9 cellular contexts compared by ENCODE assay signal in the genomic region with DNA sequence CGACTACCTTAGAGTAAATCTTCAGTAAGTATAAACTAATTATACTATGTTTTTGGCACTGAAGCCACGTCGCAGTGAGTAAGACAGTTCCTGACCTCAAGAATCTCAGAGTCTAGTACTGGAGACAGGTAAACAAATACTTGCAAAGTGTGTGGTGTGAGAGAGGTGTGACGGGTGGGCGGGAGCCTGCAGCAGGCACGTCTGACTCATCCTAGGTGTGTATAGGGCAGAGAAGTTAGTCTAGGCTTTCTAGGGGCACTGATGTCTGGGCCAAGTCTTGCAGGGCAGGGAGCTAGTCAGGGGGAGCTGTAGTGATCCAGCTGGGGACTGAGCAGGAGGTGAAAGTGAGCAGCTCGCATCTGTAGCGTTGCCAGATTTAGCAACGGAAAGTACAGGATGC. TPM values are rescaled to one million over a fixed set of nuclear protein-coding genes. Genes with fewer than 3 reads are reported as not detected.
DNase-seq lines count a peak whose midpoint lies in the region; ATAC-seq and TF ChIP-seq lines count a peak whose summit lies in the region.
"Had no signal": no experiment of that assay in that cellular context is flagged by ENCODE, and none has a peak within 500 bp of the region (broad histone marks: within the 10 kb centered on the region; RNA-seq: fewer than 3 reads in every experiment).

No MANE protein-coding gene starts in this region.

- H3K36me3 ChIP-seq in lower lobe of right lung = no peaks in the 10 kb centered on the region
- H3K36me3 ChIP-seq in stomach = no peaks in the 10 kb centered on the region

- H3K36me3 Mint-ChIP-seq in nephron progenitor cell (ENCODE audit: low read depth) = no peaks in the 10 kb centered on the region

- TF ChIP-seq POLR2A in stomach (IDR thresholded peaks at IDR 0.05) = no peak

- H3K9me3 Mint-ChIP-seq in nephron progenitor cell = peaks cover 18% of the 10 kb centered on the region

- H3K4me3 Mint-ChIP-seq in nephron progenitor cell = no peak overlapping the region

- H3K27me3 Mint-ChIP-seq in nephron progenitor cell (ENCODE audit: low read depth, poor library complexity) = peaks cover 62% of the 10 kb centered on the region

- TF ChIP-seq EP300 in stomach (IDR thresholded peaks at IDR 0.05) = no peak

- H3K27ac Mint-ChIP-seq in nephron progenitor cell = no peak overlapping the region

- TF ChIP-seq CTCF in lower lobe of right lung (IDR thresholded peaks at IDR 0.05) (no peak), stomach (IDR thresholded peaks at IDR 0.05) (no peak), nephron progenitor cell (IDR thresholded peaks at IDR 0.05) (no peak)

- intact Hi-C loops in lower lobe of right lung (cut with DNase I) = no loop called here
- intact Hi-C loops in stomach (cut with DNase I; ENCODE audit: low total_unique reads) = no loop called here

- WGBS in stomach, 5 donors = 41 to 53% (median 48%) methylated on average over 9 of the region's 9 CpGs

- H3K4me1 ChIP-seq in lower lobe of right lung (peaks cover 17% of the 10 kb centered on the region), stomach (peaks cover 17 to 26% (median 24%) of the 10 kb centered on the region in 4 donors)

- H3K9me3 ChIP-seq in lower lobe of right lung (peaks cover under 1% of the 10 kb centered on the region), stomach (peaks cover 0 to 18% (median 7%) of the 10 kb centered on the region in 4 donors)

- H3K4me1 Mint-ChIP-seq in nephron progenitor cell = peaks cover 11% of the 10 kb centered on the region

- peaks cover 13% of the 10 kb centered on the region for H3K27me3 ChIP-seq in lower lobe of right lung (ENCODE audit: low read depth)
- peaks cover 0 to 48% (median 14%) of the 10 kb centered on the region in 3 donors for H3K27me3 ChIP-seq in stomach

- H3K27ac ChIP-seq in lower lobe of right lung (no peak overlapping the region), stomach (no peak overlapping the region)
- H3K27ac ChIP-seq: VCaP had no signal

- ATAC-seq in GM18498 (IDR thresholded peaks at IDR 0.05; ENCODE audit: unreplicated experiment) (peak; percentile 75), GM21528 (IDR thresholded peaks at IDR 0.05; ENCODE audit: low FRiP score, unreplicated experiment) (peak; percentile 73), lower lobe of right lung (peak; percentile 69 to 70)

- H3K4me3 ChIP-seq in lower lobe of right lung (no peak overlapping the region), stomach (no peak overlapping the region)

- peak; percentile 80 for DNase-seq in LoVo (ENCODE audit: low spot score)
- DNase-seq in lower lobe of right lung = peak; percentile 64
- no peak for DNase-seq in SHP77 (lab: John Stamatoyannopoulos, UW)
- DNase-seq in stomach = no peak
- no peak for DNase-seq in nephron progenitor cell
- DNase-seq in NCI-H1436 (lab: John Stamatoyannopoulos, UW) = no peak

RNA-seq across cellular contexts. Expression of a gene that starts 35.9 kb away (rescaled TPM):
- 630 TPM for total RNA-seq in lower lobe of right lung
- 10 to 100 TPM in 1 of 5 donors, not detected in 4; 12.9 TPM for total RNA-seq in stomach
- 1 to 10 TPM in 1 of 3 donors, under 1 TPM in 2; 0.31 to 1.2 (median 0.76) TPM for polyA plus RNA-seq in stomach

Comparison
In these comparisons a context has a peak if more than half of its experiments do, and no peak if none do; other contexts are left out.
1. DNase-seq: peak in LoVo (single experiment) and lower lobe of right lung (single experiment); none in SHP77 (0 of 2), stomach (single experiment), nephron progenitor cell (single experiment) and NCI-H1436 (single experiment).
2. RNA of a gene that starts 35.9 kb away (total RNA-seq): 630 TPM in lower lobe of right lung (single experiment); 12.9 TPM in stomach; every median in the first group is over 10 times any median in the second.
3. Peak in every context shown above with its lines, with median percentiles within 50 percentile points of each other: ATAC-seq.